Comparison of ENCODE assay signal across 1 cellular context in genomic region chr10:95567903-95568630, GRCh38.
TF ChIP-seq lines count a peak whose summit lies in the region.

No MANE protein-coding gene starts in this region.

TF ChIP-seq in GM23338, 12 proteins besides CTCF, POLR2A, EP300 and RAD21 (continued from another document):
- TF ChIP-seq POLR2AphosphoS5 (IDR thresholded peaks at IDR 0.05; ENCODE audit: low read depth), result no peak
- no peak for TF ChIP-seq EZH2 (IDR thresholded peaks at IDR 0.05; ENCODE audit: low read depth, unreplicated experiment)
- no peak for TF ChIP-seq STAT1 (IDR thresholded peaks at IDR 0.05; ENCODE audit: unreplicated experiment)
- no peak for TF ChIP-seq REST (IDR thresholded peaks at IDR 0.05; ENCODE audit: unreplicated experiment)
- TF ChIP-seq EZH2phosphoT487 (IDR thresholded peaks at IDR 0.05; ENCODE audit: unreplicated experiment), result no peak
